In genomic region chr17:50425001-50425681, GRCh38 we compare ENCODE assay signal across 10 cellular contexts. TPM values are rescaled to one million over a fixed set of nuclear protein-coding genes. Genes with fewer than 3 reads are reported as not detected.
DNase-seq lines count a peak whose midpoint lies in the region; ATAC-seq, FAIRE-seq and TF ChIP-seq lines count a peak whose summit lies in the region.
"Had no signal": no experiment of that assay in that cellular context is flagged by ENCODE, and none has a peak within 500 bp of the region (broad histone marks: within the 10 kb centered on the region; RNA-seq: fewer than 3 reads in every experiment).

No MANE protein-coding gene starts in this region.

- peaks cover 29% of the 10 kb centered on the region for H3K4me1 Mint-ChIP-seq in activated naive CD4-positive, alpha-beta T cell treated with anti-CD3 and anti-CD28 coated beads, Interleukin-2, amount 50 U/mL, for 24 hours
- H3K4me1 Mint-ChIP-seq in memory B cell: peaks cover 32% of the 10 kb centered on the region

- CTCF ChIA-PET in GM12878 (lab: Yijun Ruan, JAX): interaction anchor here (1.0 to 4.5 kb wide), 3 partner anchors 11 to 54 kb away, joined by 3 to 45 read pairs (median 5); partner anchors contain the start of genes LRRC59 and RSAD1

- H4K20me1 ChIP-seq in GM12878 (ENCODE audit: control insufficient read depth, insufficient read depth): no peaks in the 10 kb centered on the region

- peak overlapping the region; percentile 95 for H2AFZ ChIP-seq in GM12878 (ENCODE audit: control insufficient read depth, low read depth, low read length)

- H3K9me3 ChIP-seq in GM12878 (replicated peaks; ENCODE audit: control insufficient read depth, insufficient read depth, low read length): no peaks in the 10 kb centered on the region
- H3K9me3 ChIP-seq in upper lobe of right lung: no peaks in the 10 kb centered on the region

- H3K4me1 ChIP-seq in GM12878 (ENCODE audit: control insufficient read depth, insufficient read depth, low read length) (peaks cover 29% of the 10 kb centered on the region), upper lobe of right lung (peaks cover 49% of the 10 kb centered on the region)

- no peak for TF ChIP-seq EP300 in GM12878 (IDR thresholded peaks at IDR 0.05; ENCODE audit: borderline replicate concordance in 1 of 2, control insufficient read depth in 1 of 2, low read depth in 2 of 2, low read length in 2 of 2)

- peaks cover 6% of the 10 kb centered on the region for H3K79me2 ChIP-seq in GM12878 (ENCODE audit: control insufficient read depth, insufficient read depth, low read length)

- in situ Hi-C loops in GM12878 (cut with MboI): no loop called here

- no peak; the same call in 1 of the 2 replicates for TF ChIP-seq POLR2A in GM12878 (IDR thresholded peaks at IDR 0.05; ENCODE audit: low read depth, low read length)

- peak overlapping the region; percentile 86 for H3K9ac ChIP-seq in GM12878 (ENCODE audit: control insufficient read depth, insufficient read depth, low read length)

- TF ChIP-seq RAD21 in GM12878 (IDR thresholded peaks at IDR 0.05; ENCODE audit: insufficient read depth, low read depth, low read length): no peak

- POLR2A ChIA-PET in GM12878 (lab: Charles Lee): interaction anchor here (0.6 to 3.0 kb wide), 2 partner anchors 28 to 724 kb away, joined by 3 to 17 read pairs; partner anchors contain the start of gene LRRC59

- peak overlapping the region; percentile 83 for H3K4me3 Mint-ChIP-seq in activated naive CD4-positive, alpha-beta T cell treated with anti-CD3 and anti-CD28 coated beads, Interleukin-2, amount 50 U/mL, for 24 hours
- peak overlapping the region; percentile 91 for H3K4me3 Mint-ChIP-seq in memory B cell

- no peaks in the 10 kb centered on the region for H3K9me3 Mint-ChIP-seq in activated naive CD4-positive, alpha-beta T cell treated with anti-CD3 and anti-CD28 coated beads, Interleukin-2, amount 50 U/mL, for 24 hours
- H3K9me3 Mint-ChIP-seq in memory B cell: no peaks in the 10 kb centered on the region

- DNase-seq in activated naive CD4-positive, alpha-beta T cell (lab: John Stamatoyannopoulos, UW): no peak
- no peak for DNase-seq in GM12878 (ENCODE audit: low read depth, low spot score)
- no peak for DNase-seq in memory B cell (ENCODE audit: low spot score in 2 of 2)
- DNase-seq in upper lobe of right lung: no peak
- DNase-seq in stimulated activated CD4-positive, alpha-beta T cell treated with anti-CD3 and anti-CD28 coated beads, Interleukin-4, amount 100 ng/mL, for 4 hours: no peak
- DNase-seq in NCI-H1694 (lab: John Stamatoyannopoulos, UW): no peak

- H3K36me3 ChIP-seq in GM12878 (ENCODE audit: control insufficient read depth in 2 of 2, insufficient read depth in 2 of 2, low read length in 1 of 2) (no peaks in the 10 kb centered on the region), upper lobe of right lung (no peaks in the 10 kb centered on the region)

- H3K4me3 ChIP-seq in GM12878 (peak overlapping the region; percentile 84), upper lobe of right lung (peak overlapping the region; percentile 87)

- no peaks in the 10 kb centered on the region for H3K36me3 Mint-ChIP-seq in activated naive CD4-positive, alpha-beta T cell treated with anti-CD3 and anti-CD28 coated beads, Interleukin-2, amount 50 U/mL, for 24 hours
- no peaks in the 10 kb centered on the region for H3K36me3 Mint-ChIP-seq in memory B cell

- H3K27me3 ChIP-seq in GM12878 (replicated peaks in 1 of 2; ENCODE audit: control insufficient read depth in 2 of 2, insufficient read depth in 2 of 2, low read length in 1 of 2): no peaks in the 10 kb centered on the region
- no peaks in the 10 kb centered on the region for H3K27me3 ChIP-seq in upper lobe of right lung

- H3K27ac ChIP-seq in GM12878 (ENCODE audit: control insufficient read depth, insufficient read depth) (peak overlapping the region; percentile 74), upper lobe of right lung (peak overlapping the region; percentile 78)

- no peaks in the 10 kb centered on the region for H3K27me3 Mint-ChIP-seq in activated naive CD4-positive, alpha-beta T cell treated with anti-CD3 and anti-CD28 coated beads, Interleukin-2, amount 50 U/mL, for 24 hours
- H3K27me3 Mint-ChIP-seq in memory B cell: no peaks in the 10 kb centered on the region

- TF ChIP-seq CTCF in GM12878 (IDR thresholded peaks at IDR 0.05 in 2 of 3, conservative IDR thresholded peaks at IDR 0.05 in 1 of 3; ENCODE audit: control insufficient read depth in 2 of 3, extremely low read depth in 1 of 3, insufficient read depth in 1 of 3, low read depth in 3 of 3, low read length in 3 of 3): no peak
- TF ChIP-seq CTCF in upper lobe of right lung (IDR thresholded peaks at IDR 0.05): no peak

- intact Hi-C loops in GM12878 (cut with micrococcal nuclease; ENCODE audit: unreplicated experiment) (no loop called here), upper lobe of right lung (cut with DNase I) (no loop called here)

- ATAC-seq in GM12878 (no peak), memory B cell (ENCODE audit: low read depth) (no peak), upper lobe of right lung (no peak), HG03025 (IDR thresholded peaks at IDR 0.05; ENCODE audit: low FRiP score, unreplicated experiment) (no peak)

- RAD21 ChIA-PET in GM12878 (lab: Charles Lee; ENCODE audit: unreplicated experiment): interaction anchor here (1.8 to 3.2 kb wide), 2 partner anchors 27 to 63 kb away, joined by 4 to 20 read pairs; partner anchors contain the start of gene LRRC59

- peak overlapping the region; percentile 98 for H3K4me2 ChIP-seq in GM12878 (ENCODE audit: control insufficient read depth, insufficient read depth)

- FAIRE-seq in GM12878 (lab: Jason Lieb, UNC): no peak
- FAIRE-seq: bronchial epithelial cell had no signal

- WGBS in GM12878 (ENCODE audit: insufficient coverage, insufficient replicate concordance, low lambda C conversion rate, missing lambda C conversion rate): 97% methylated on average over 8 of the region's 8 CpGs

- H3K27ac Mint-ChIP-seq in activated naive CD4-positive, alpha-beta T cell treated with anti-CD3 and anti-CD28 coated beads, Interleukin-2, amount 50 U/mL, for 24 hours: no peak overlapping the region
- H3K27ac Mint-ChIP-seq in memory B cell: peak overlapping the region; percentile 74

- SMC1A ChIA-PET in GM12878 (lab: Charles Lee; ENCODE audit: uncharacterized antibody, unreplicated experiment): no interaction called here

- no TSS peak for BruUV-seq in GM12878 (replicated peaks; lab: Mats Ljungman, UMichigan)

RNA-seq across cellular contexts. Expression of gene ACSF2, which starts 0.9 kb away (rescaled TPM):
- 78.0 and 93.4 TPM in 2 replicates for total RNA-seq in GM12878 (2013; cell fraction: nucleolus; rRNA removed)
- 22.5 and 25.1 TPM in 2 replicates for total RNA-seq in GM12878 (2014; rRNA removed)
- total RNA-seq in GM12878 (2014; rRNA removed; fragmentation: Illumina TruSeq; extraction: Trizol): 17.4 and 18.7 TPM in 2 replicates
- total RNA-seq in GM12878 (2021): 28.5 and 32.8 TPM in 2 replicates
- polyA plus RNA-seq in GM12878 (2011; ENCODE audit: low read depth): 19.8 TPM
- 11.7 and 13.2 TPM in 2 replicates for polyA plus RNA-seq in GM12878 (2011; rRNA removed)
- polyA plus RNA-seq in GM12878 (2011; cell fraction: cytosol; rRNA removed): 11.9 and 13.3 TPM in 2 replicates
- 36.0 and 60.6 TPM in 2 replicates for polyA plus RNA-seq in GM12878 (2011; cell fraction: nucleus; rRNA removed)
- polyA plus RNA-seq in GM12878 (2012): 20.5 and 23.0 TPM in 2 replicates
- polyA plus RNA-seq in GM12878 (2014; fragmentation: Illumina TruSeq; extraction: Trizol): 15.5 and 20.9 TPM in 2 replicates
- polyA plus RNA-seq in GM12878 (2014; fragmentation: Nextera tagmentation; extraction: Ambion mirVana): 10 to 100 TPM; 10.4 to 14.8 TPM
- polyA plus RNA-seq in GM12878 (2014; rRNA removed): 22.4 and 24.9 TPM in 2 replicates
- 1 to 10 TPM; 7.1 to 8.4 TPM for polyA plus RNA-seq in GM12878 (2016; fragmentation: Nextera tagmentation; extraction: Ambion mirVana)
- 24.4 and 33.9 TPM in 2 replicates for polyA minus RNA-seq in GM12878 (2011; rRNA and poly(A)+ RNA removed)
- 4.9 and 7.8 TPM in 2 replicates for polyA minus RNA-seq in GM12878 (2011; cell fraction: cytosol; rRNA and poly(A)+ RNA removed)
- 13.7 and 18.1 TPM in 2 replicates for polyA minus RNA-seq in GM12878 (2011; cell fraction: nucleus; rRNA and poly(A)+ RNA removed)
- total RNA-seq in upper lobe of right lung: 73.9 TPM

RNA-seq across cellular contexts. Expression of gene LRRC59, which starts 27.8 kb away (rescaled TPM):
- total RNA-seq in GM12878 (2013; cell fraction: nucleolus; rRNA removed): 44.7 and 47.5 TPM in 2 replicates
- total RNA-seq in GM12878 (2014; rRNA removed) (64.3 and 72.4 TPM in 2 replicates), GM12878 (2014; rRNA removed; fragmentation: Illumina TruSeq; extraction: Trizol) (49.2 and 54.2 TPM in 2 replicates), GM12878 (2021) (79.2 and 82.2 TPM in 2 replicates), upper lobe of right lung (68.0 TPM)
- 37.4 TPM for polyA plus RNA-seq in GM12878 (2011; ENCODE audit: low read depth)
- polyA plus RNA-seq in GM12878 (2011; rRNA removed) (34.1 and 53.4 TPM in 2 replicates), GM12878 (2014; fragmentation: Illumina TruSeq; extraction: Trizol) (59.2 and 70.4 TPM in 2 replicates), GM12878 (2014; fragmentation: Nextera tagmentation; extraction: Ambion mirVana) (10 to 100 TPM in 1 of 2 experiments, 1 to 10 TPM in 1; 8.8 to 17.9 TPM), GM12878 (2014; rRNA removed) (55.7 and 63.3 TPM in 2 replicates), GM12878 (2016; fragmentation: Nextera tagmentation; extraction: Ambion mirVana) (10 to 100 TPM; 75.5 to 81.2 TPM)
- 40.1 and 42.1 TPM in 2 replicates for polyA plus RNA-seq in GM12878 (2011; cell fraction: cytosol; rRNA removed)
- 34.9 and 44.1 TPM in 2 replicates for polyA plus RNA-seq in GM12878 (2011; cell fraction: nucleus; rRNA removed)
- polyA plus RNA-seq in GM12878 (2012): 43.8 and 56.7 TPM in 2 replicates
- 53.7 and 74.0 TPM in 2 replicates for polyA minus RNA-seq in GM12878 (2011; rRNA and poly(A)+ RNA removed)
- 17.4 and 25.3 TPM in 2 replicates for polyA minus RNA-seq in GM12878 (2011; cell fraction: cytosol; rRNA and poly(A)+ RNA removed)
- 22.2 and 37.4 TPM in 2 replicates for polyA minus RNA-seq in GM12878 (2011; cell fraction: nucleus; rRNA and poly(A)+ RNA removed)

RNA-seq across cellular contexts. Expression of gene CHAD, which starts 43.5 kb away (rescaled TPM):
- not detected in 2 replicates for total RNA-seq in GM12878 (2013; cell fraction: nucleolus; rRNA removed)
- not detected in 2 replicates for total RNA-seq in GM12878 (2014; rRNA removed)
- total RNA-seq in GM12878 (2014; rRNA removed; fragmentation: Illumina TruSeq; extraction: Trizol): not detected in 2 replicates
- total RNA-seq in GM12878 (2021): not detected in 2 replicates
- polyA plus RNA-seq in GM12878 (2011; ENCODE audit: low read depth): not detected
- polyA plus RNA-seq in GM12878 (2011; rRNA removed): not detected in 2 replicates
- not detected in 2 replicates for polyA plus RNA-seq in GM12878 (2011; cell fraction: cytosol; rRNA removed)
- not detected in 2 replicates for polyA plus RNA-seq in GM12878 (2011; cell fraction: nucleus; rRNA removed)
- 0.37 and 0.39 TPM in 2 replicates for polyA plus RNA-seq in GM12878 (2012)
- polyA plus RNA-seq in GM12878 (2014; fragmentation: Illumina TruSeq; extraction: Trizol): not detected in 2 replicates
- polyA plus RNA-seq in GM12878 (2014; fragmentation: Nextera tagmentation; extraction: Ambion mirVana): not detected
- polyA plus RNA-seq in GM12878 (2014; rRNA removed): not detected in 2 replicates
- polyA plus RNA-seq in GM12878 (2016; fragmentation: Nextera tagmentation; extraction: Ambion mirVana): under 1 TPM in 1 of 2 experiments, not detected in 1; 0.06 TPM
- polyA minus RNA-seq in GM12878 (2011; rRNA and poly(A)+ RNA removed): not detected in 2 replicates
- polyA minus RNA-seq in GM12878 (2011; cell fraction: cytosol; rRNA and poly(A)+ RNA removed): not detected in 2 replicates
- not detected in 2 replicates for polyA minus RNA-seq in GM12878 (2011; cell fraction: nucleus; rRNA and poly(A)+ RNA removed)
- total RNA-seq in upper lobe of right lung: not detected
- total RNA-seq: bronchial epithelial cell, HT1080 had no signal

RNA-seq across cellular contexts. Expression of gene EME1, which starts 52.1 kb away (rescaled TPM):
- total RNA-seq in GM12878 (2013; cell fraction: nucleolus; rRNA removed): 21.7 and 26.6 TPM in 2 replicates
- total RNA-seq in GM12878 (2014; rRNA removed): 17.7 and 19.7 TPM in 2 replicates
- 18.1 and 20.6 TPM in 2 replicates for total RNA-seq in GM12878 (2014; rRNA removed; fragmentation: Illumina TruSeq; extraction: Trizol)
- total RNA-seq in GM12878 (2021): 16.8 and 20.8 TPM in 2 replicates
- 10.7 TPM for polyA plus RNA-seq in GM12878 (2011; ENCODE audit: low read depth)
- 31.3 and 31.8 TPM in 2 replicates for polyA plus RNA-seq in GM12878 (2011; rRNA removed)
- polyA plus RNA-seq in GM12878 (2011; cell fraction: cytosol; rRNA removed): 22.9 and 24.6 TPM in 2 replicates
- 95.0 and 154 TPM in 2 replicates for polyA plus RNA-seq in GM12878 (2011; cell fraction: nucleus; rRNA removed)
- polyA plus RNA-seq in GM12878 (2012): 20.0 and 25.2 TPM in 2 replicates
- 23.2 and 26.9 TPM in 2 replicates for polyA plus RNA-seq in GM12878 (2014; fragmentation: Illumina TruSeq; extraction: Trizol)
- 10 to 100 TPM; 13.8 to 16.7 TPM for polyA plus RNA-seq in GM12878 (2014; fragmentation: Nextera tagmentation; extraction: Ambion mirVana)
- polyA plus RNA-seq in GM12878 (2014; rRNA removed): 22.9 and 23.7 TPM in 2 replicates
- 10 to 100 TPM; 32.6 to 40.5 TPM for polyA plus RNA-seq in GM12878 (2016; fragmentation: Nextera tagmentation; extraction: Ambion mirVana)
- polyA minus RNA-seq in GM12878 (2011; rRNA and poly(A)+ RNA removed): 14.3 and 16.9 TPM in 2 replicates
- 4.4 and 5.9 TPM in 2 replicates for polyA minus RNA-seq in GM12878 (2011; cell fraction: cytosol; rRNA and poly(A)+ RNA removed)
- polyA minus RNA-seq in GM12878 (2011; cell fraction: nucleus; rRNA and poly(A)+ RNA removed): 11.7 and 13.2 TPM in 2 replicates
- total RNA-seq in upper lobe of right lung: 1.3 TPM

RNA-seq across cellular contexts. Expression of gene MRPL27, which starts 52.2 kb away (rescaled TPM):
- total RNA-seq in GM12878 (2013; cell fraction: nucleolus; rRNA removed): 42.6 and 54.2 TPM in 2 replicates
- total RNA-seq in GM12878 (2014; rRNA removed) (79.4 and 88.6 TPM in 2 replicates), GM12878 (2014; rRNA removed; fragmentation: Illumina TruSeq; extraction: Trizol) (104 TPM in 2 replicates), GM12878 (2021) (83.0 and 87.9 TPM in 2 replicates), upper lobe of right lung (47.1 TPM)
- polyA plus RNA-seq in GM12878 (2011; ENCODE audit: low read depth): 68.9 TPM
- polyA plus RNA-seq in GM12878 (2011; rRNA removed) (109 and 154 TPM in 2 replicates), GM12878 (2014; fragmentation: Illumina TruSeq; extraction: Trizol) (95.2 and 101 TPM in 2 replicates), GM12878 (2014; fragmentation: Nextera tagmentation; extraction: Ambion mirVana) (100 to 1,000 TPM; 380 to 390 TPM), GM12878 (2014; rRNA removed) (102 and 109 TPM in 2 replicates), GM12878 (2016; fragmentation: Nextera tagmentation; extraction: Ambion mirVana) (100 to 1,000 TPM; 224 to 244 TPM)
- 185 and 201 TPM in 2 replicates for polyA plus RNA-seq in GM12878 (2011; cell fraction: cytosol; rRNA removed)
- polyA plus RNA-seq in GM12878 (2011; cell fraction: nucleus; rRNA removed): 74.8 and 78.7 TPM in 2 replicates
- 52.5 and 54.3 TPM in 2 replicates for polyA plus RNA-seq in GM12878 (2012)
- 80.9 and 89.4 TPM in 2 replicates for polyA minus RNA-seq in GM12878 (2011; rRNA and poly(A)+ RNA removed)
- 18.0 and 19.5 TPM in 2 replicates for polyA minus RNA-seq in GM12878 (2011; cell fraction: cytosol; rRNA and poly(A)+ RNA removed)
- 29.4 and 44.1 TPM in 2 replicates for polyA minus RNA-seq in GM12878 (2011; cell fraction: nucleus; rRNA and poly(A)+ RNA removed)
